In the genomic region with DNA sequence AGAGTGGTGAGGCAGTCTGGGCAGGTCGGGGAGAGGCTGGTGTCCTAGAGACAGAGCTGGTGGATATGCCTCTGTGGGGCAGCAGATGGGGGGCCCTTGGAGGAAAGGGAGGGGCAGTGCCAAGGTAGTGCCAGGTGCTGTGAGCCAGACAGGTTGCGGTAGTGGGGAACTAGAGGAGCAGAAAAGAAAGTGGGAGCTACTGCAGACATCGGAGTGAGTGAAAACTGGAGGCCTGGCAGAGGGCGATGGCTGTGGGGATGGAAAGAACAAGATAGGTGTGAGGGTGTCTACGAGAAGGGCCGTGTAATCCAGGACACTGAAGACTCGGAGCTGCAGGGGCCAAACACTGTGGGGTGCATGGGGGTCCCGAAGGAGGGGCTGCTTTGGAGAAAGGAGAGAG, we compare ENCODE assay signal across 36 cellular contexts. TPM values are rescaled to one million over a fixed set of nuclear protein-coding genes. Genes with fewer than 3 reads are reported as not detected.
"Had no signal": no experiment of that assay in that cellular context is flagged by ENCODE, and none has a peak within 500 bp of the region (broad histone marks: within the 10 kb centered on the region; RNA-seq: fewer than 3 reads in every experiment).

No MANE protein-coding gene starts in this region.

- H3K27ac Mint-ChIP-seq: activated B cell treated with CpG ODN at 0.5 μM for 24 hours; activated CD4-positive, alpha-beta memory T cell treated with anti-CD3 and anti-CD28 coated beads for 36 hours; activated CD4-positive, alpha-beta T cell treated with anti-CD3 and anti-CD28 coated beads, Interleukin-2, amount 10 ng/mL, durations not matched to agents 24 days and 14 days; activated CD8-positive, alpha-beta T cell treated with anti-CD3 and anti-CD28 coated beads for 36 hours; activated naive CD4-positive, alpha-beta T cell treated with anti-CD3 and anti-CD28 coated beads, Interleukin-2, amount 10 ng/mL, durations not matched to agents 7 days and 5 days; activated naive CD4-positive, alpha-beta T cell treated with anti-CD3 and anti-CD28 coated beads, Interleukin-2, amount 50 U/mL, for 24 hours; activated naive CD8-positive, alpha-beta T cell; activated naive CD8-positive, alpha-beta T cell treated with anti-CD3 and anti-CD28 coated beads, Interleukin-2, amount 10 ng/mL, durations not matched to agents 7 days and 5 days; activated naive CD8-positive, alpha-beta T cell treated with anti-CD3 and anti-CD28 coated beads, Interleukin-2, amount 50 U/mL, for 24 hours; activated T-cell treated with anti-CD3 and anti-CD28 coated beads, Interleukin-2, amount 50 U/mL, for 24 hours; activated T-helper 2 cell treated with anti-CD3 and anti-CD28 coated beads, Interferon-gamma antibody, Interleukin-2, Interleukin-4, amounts not matched to agents 10 μg/mL and 5 μg/mL and 100 μg/mL, durations not matched to agents 14 hours and 24 hours and 36 hours; brain; T-helper 1 cell treated with Interleukin-12 subunit alpha and Interleukin-12 subunit beta and Interleukin-4 antibody, amounts not matched to agents 30 μg/mL and 1 μg/mL, for 36 hours; T-helper 2 cell treated with Interferon-gamma antibody and Interleukin-4, amounts not matched to agents 5 μg/mL and 100 μg/mL, for 36 hours had no signal

- H3K27ac ChIP-seq: ascending aorta, cardiac muscle cell, VCaP had no signal

- H3K27me3 ChIP-seq: ascending aorta had no signal

- H3K9me3 Mint-ChIP-seq: activated CD4-positive, alpha-beta memory T cell treated with anti-CD3 and anti-CD28 coated beads for 36 hours; activated CD4-positive, alpha-beta T cell treated with anti-CD3 and anti-CD28 coated beads, Interleukin-2, amount 10 ng/mL, durations not matched to agents 24 days and 14 days; activated CD8-positive, alpha-beta T cell treated with anti-CD3 and anti-CD28 coated beads for 36 hours; activated naive CD4-positive, alpha-beta T cell treated with anti-CD3 and anti-CD28 coated beads, Interleukin-2, amount 10 ng/mL, durations not matched to agents 7 days and 5 days; activated naive CD4-positive, alpha-beta T cell treated with anti-CD3 and anti-CD28 coated beads, Interleukin-2, amount 50 U/mL, for 24 hours; activated naive CD8-positive, alpha-beta T cell treated with anti-CD3 and anti-CD28 coated beads, Interleukin-2, amount 10 ng/mL, durations not matched to agents 7 days and 5 days; activated naive CD8-positive, alpha-beta T cell treated with anti-CD3 and anti-CD28 coated beads, Interleukin-2, amount 50 U/mL, for 24 hours; activated T-cell treated with anti-CD3 and anti-CD28 coated beads, Interleukin-2, amount 50 U/mL, for 24 hours; activated T-helper 2 cell treated with anti-CD3 and anti-CD28 coated beads, Interferon-gamma antibody, Interleukin-2, Interleukin-4, amounts not matched to agents 10 μg/mL and 5 μg/mL and 100 μg/mL, durations not matched to agents 14 hours and 24 hours and 36 hours; central memory CD8-positive, alpha-beta T cell; T-helper 1 cell treated with Interleukin-12 subunit alpha and Interleukin-12 subunit beta and Interleukin-4 antibody, amounts not matched to agents 30 μg/mL and 1 μg/mL, for 36 hours; T-helper 2 cell treated with Interferon-gamma antibody and Interleukin-4, amounts not matched to agents 5 μg/mL and 100 μg/mL, for 36 hours had no signal

- FAIRE-seq: bronchial epithelial cell, TTC549 had no signal

- H3K4me3 ChIP-seq: ascending aorta, cardiac muscle cell had no signal

- H3K9me3 ChIP-seq: ascending aorta had no signal

- DNase-seq: activated B cell treated with CpG ODN at 0.5 μM for 24 hours; activated CD4-positive, alpha-beta memory T cell treated with anti-CD3 and anti-CD28 coated beads for 36 hours; activated CD4-positive, alpha-beta T cell treated with anti-CD3 and anti-CD28 coated beads for 4 hours; activated CD4-positive, alpha-beta T cell treated with anti-CD3 and anti-CD28 coated beads, Interleukin-2, amount 10 ng/mL, durations not matched to agents 24 days and 14 days; activated CD4-positive, alpha-beta T cell treated with anti-CD3 and anti-CD28 coated beads, Interleukin-2, amount 50 U/mL, for 1 hour; activated CD4-positive, alpha-beta T cell treated with anti-CD3 and anti-CD28 coated beads, Interleukin-2, amount 50 U/mL, for 4 hours; activated CD4-positive, CD25-positive, alpha-beta regulatory T cell treated with anti-CD3 and anti-CD28 coated beads, Interleukin-2, amount 50 U/mL, for 72 hours; activated CD8-positive, alpha-beta memory T cell treated with anti-CD3 and anti-CD28 coated beads, Interleukin-2, amount 50 U/mL, for 48 hours; activated effector memory CD4-positive, alpha-beta T cell treated with Interleukin-2 at 50 U/mL for 16 hours; activated gamma-delta T cell; activated naive CD4-positive, alpha-beta T cell treated with anti-CD3 and anti-CD28 coated beads, Interleukin-2, amount 10 ng/mL, durations not matched to agents 7 days and 5 days; activated naive CD4-positive, alpha-beta T cell treated with Interleukin-2 at 50 U/mL for 16 hours; activated naive CD8-positive, alpha-beta T cell treated with anti-CD3 and anti-CD28 coated beads, Interleukin-2, amount 10 ng/mL, durations not matched to agents 7 days and 5 days; activated T-cell treated with anti-CD3 and anti-CD28 coated beads, Interleukin-2, amount 50 U/mL, for 24 hours; activated T-cell treated with anti-CD3 and anti-CD28 coated beads, Interleukin-2, amount 50 U/mL, for 48 hours; amygdala; anterior cingulate cortex; caudate nucleus; T-helper 1 cell; T-helper 2 cell; T-helper 9 cell had no signal

- H3K4me3 Mint-ChIP-seq: activated B cell treated with CpG ODN at 0.5 μM for 24 hours; activated CD4-positive, alpha-beta memory T cell treated with anti-CD3 and anti-CD28 coated beads for 36 hours; activated CD4-positive, alpha-beta T cell treated with anti-CD3 and anti-CD28 coated beads, Interleukin-2, amount 10 ng/mL, durations not matched to agents 24 days and 14 days; activated CD8-positive, alpha-beta T cell treated with anti-CD3 and anti-CD28 coated beads for 36 hours; activated naive CD4-positive, alpha-beta T cell treated with anti-CD3 and anti-CD28 coated beads, Interleukin-2, amount 10 ng/mL, durations not matched to agents 7 days and 5 days; activated naive CD4-positive, alpha-beta T cell treated with anti-CD3 and anti-CD28 coated beads, Interleukin-2, amount 50 U/mL, for 24 hours; activated naive CD8-positive, alpha-beta T cell; activated naive CD8-positive, alpha-beta T cell treated with anti-CD3 and anti-CD28 coated beads, Interleukin-2, amount 10 ng/mL, durations not matched to agents 7 days and 5 days; activated naive CD8-positive, alpha-beta T cell treated with anti-CD3 and anti-CD28 coated beads, Interleukin-2, amount 50 U/mL, for 24 hours; activated T-cell treated with anti-CD3 and anti-CD28 coated beads, Interleukin-2, amount 50 U/mL, for 24 hours; brain; central memory CD8-positive, alpha-beta T cell; T-helper 1 cell treated with Interleukin-12 subunit alpha and Interleukin-12 subunit beta and Interleukin-4 antibody, amounts not matched to agents 30 μg/mL and 1 μg/mL, for 36 hours; T-helper 2 cell treated with Interferon-gamma antibody and Interleukin-4, amounts not matched to agents 5 μg/mL and 100 μg/mL, for 36 hours had no signal

- ATAC-seq: activated CD8-positive, alpha-beta T cell treated with anti-CD3 and anti-CD28 coated beads for 36 hours had no signal

- H3K27me3 Mint-ChIP-seq: activated CD4-positive, alpha-beta T cell treated with anti-CD3 and anti-CD28 coated beads, Interleukin-2, amount 10 ng/mL, durations not matched to agents 24 days and 14 days had no signal

- H3K4me1 Mint-ChIP-seq: activated B cell treated with CpG ODN at 0.5 μM for 24 hours; activated CD4-positive, alpha-beta T cell treated with anti-CD3 and anti-CD28 coated beads, Interleukin-2, amount 10 ng/mL, durations not matched to agents 24 days and 14 days; activated naive CD4-positive, alpha-beta T cell treated with anti-CD3 and anti-CD28 coated beads, Interleukin-2, amount 10 ng/mL, durations not matched to agents 7 days and 5 days; activated naive CD4-positive, alpha-beta T cell treated with anti-CD3 and anti-CD28 coated beads, Interleukin-2, amount 50 U/mL, for 24 hours; activated naive CD8-positive, alpha-beta T cell treated with anti-CD3 and anti-CD28 coated beads, Interleukin-2, amount 10 ng/mL, durations not matched to agents 7 days and 5 days; activated naive CD8-positive, alpha-beta T cell treated with anti-CD3 and anti-CD28 coated beads, Interleukin-2, amount 50 U/mL, for 24 hours; central memory CD8-positive, alpha-beta T cell had no signal

- H3K36me3 ChIP-seq: ascending aorta, cardiac muscle cell had no signal

- H3K4me1 ChIP-seq: ascending aorta had no signal

RNA-seq across cellular contexts. Expression of gene C1QL2, which starts 21.7 kb away (rescaled TPM):
- total RNA-seq: activated B cell treated with CpG ODN at 0.5 μM for 24 hours; activated CD4-positive, alpha-beta memory T cell treated with anti-CD3 and anti-CD28 coated beads for 36 hours; activated CD4-positive, alpha-beta T cell treated with anti-CD3 and anti-CD28 coated beads, Interleukin-2, amount 10 ng/mL, durations not matched to agents 24 days and 14 days; activated CD8-positive, alpha-beta memory T cell treated with anti-CD3 and anti-CD28 coated beads for 36 hours; activated CD8-positive, alpha-beta T cell treated with anti-CD3 and anti-CD28 coated beads for 36 hours; activated naive CD8-positive, alpha-beta T cell treated with anti-CD3 and anti-CD28 coated beads, Interleukin-2, amount 10 ng/mL, durations not matched to agents 7 days and 5 days; activated T-helper 2 cell treated with anti-CD3 and anti-CD28 coated beads, Interferon-gamma antibody, Interleukin-2, Interleukin-4, amounts not matched to agents 10 μg/mL and 5 μg/mL and 100 μg/mL, durations not matched to agents 14 hours and 24 hours and 36 hours; bronchial epithelial cell had no signal
- polyA plus RNA-seq: cardiac muscle cell had no signal
